10 cellular contexts compared by ENCODE assay signal in genomic region chr21:32412998-32413504, GRCh38. TPM values are rescaled to one million over a fixed set of nuclear protein-coding genes. Genes with fewer than 3 reads are reported as not detected.
A peak's percentile ranks its signal among the peaks of the same experiment; 100 is the strongest.
DNase-seq lines count a peak whose midpoint lies in the region; ATAC-seq and TF ChIP-seq lines count a peak whose summit lies in the region.
"Had no signal": no experiment of that assay in that cellular context is flagged by ENCODE, and none has a peak within 500 bp of the region (broad histone marks: within the 10 kb centered on the region; RNA-seq: fewer than 3 reads in every experiment).

No MANE protein-coding gene starts in this region.

- BruUV-seq in Calu3 (replicated peaks; lab: Mats Ljungman, UMichigan): no TSS peak

- peak overlapping the region; percentile 57 for H3K4me3 ChIP-seq in RWPE2 (ENCODE audit: severe bottlenecking)
- H3K4me3 ChIP-seq in mucosa of rectum (ENCODE audit: low read length in 2 of 2): peak overlapping the region; percentile 80 to 85
- H3K4me3 ChIP-seq in urinary bladder (ENCODE audit: low read depth, low read length): peak overlapping the region; percentile 85
- H3K4me3 ChIP-seq: K562 had no signal

- peaks cover 47% of the 10 kb centered on the region for H3K27me3 Mint-ChIP-seq in Calu3 (ENCODE audit: unreplicated experiment)
- H3K27me3 Mint-ChIP-seq in effector memory CD8-positive, alpha-beta T cell: no peaks in the 10 kb centered on the region

- H3K36me3 ChIP-seq in RWPE2 (ENCODE audit: low read depth) (peaks cover 32% of the 10 kb centered on the region), mucosa of rectum (ENCODE audit: control insufficient read depth in 2 of 2, insufficient read depth in 2 of 2, low read length in 2 of 2) (no peaks in the 10 kb centered on the region), urinary bladder (ENCODE audit: insufficient read depth) (no peaks in the 10 kb centered on the region)
- H3K36me3 ChIP-seq: neutrophil had no signal

- WGBS in urinary bladder: 15% methylated on average over 33 of the region's 33 CpGs

- H3K9ac ChIP-seq in mucosa of rectum (ENCODE audit: low read depth in 1 of 2, low read length in 2 of 2): peak overlapping the region; percentile 75 to 91

- H3K4me1 ChIP-seq in RWPE2 (ENCODE audit: insufficient read depth, poor library complexity, severe bottlenecking) (peaks cover 8% of the 10 kb centered on the region), mucosa of rectum (ENCODE audit: control insufficient read depth in 2 of 2, insufficient read depth in 2 of 2, low read length in 2 of 2) (peaks cover 15 to 24% of the 10 kb centered on the region in 2 donors), urinary bladder (ENCODE audit: insufficient read depth) (peaks cover 2% of the 10 kb centered on the region)

- TF ChIP-seq CTCF in Calu3 (IDR thresholded peaks at IDR 0.05; ENCODE audit: unreplicated experiment): no peak
- no peak for TF ChIP-seq CTCF in RWPE2 (IDR thresholded peaks at IDR 0.05; ENCODE audit: poor library complexity, severe bottlenecking)

- CTCF ChIA-PET in Calu3 (lab: Charles Lee): no interaction called here

- H3K4me3 Mint-ChIP-seq in Calu3 (ENCODE audit: low read depth, unreplicated experiment): peak overlapping the region; percentile 79
- H3K4me3 Mint-ChIP-seq in effector memory CD8-positive, alpha-beta T cell: peak overlapping the region; percentile 93 to 94

- peak overlapping the region; percentile 23 for H3K27ac Mint-ChIP-seq in Calu3 (ENCODE audit: unreplicated experiment)
- peak overlapping the region; percentile 92 to 94 for H3K27ac Mint-ChIP-seq in effector memory CD8-positive, alpha-beta T cell

- H3K9me3 Mint-ChIP-seq in Calu3 (ENCODE audit: low read depth, unreplicated experiment): no peaks in the 10 kb centered on the region
- H3K9me3 Mint-ChIP-seq in effector memory CD8-positive, alpha-beta T cell: peaks cover 0 to 3% of the 10 kb centered on the region in 2 donors

- peak; percentile 4 for DNase-seq in Calu3
- DNase-seq in RWPE2 (ENCODE audit: low spot score): no peak
- peak in 1 of 3 experiments; percentile 11 for DNase-seq in effector memory CD8-positive, alpha-beta T cell
- no peak for DNase-seq in hippocampal formation (lab: John Stamatoyannopoulos, UW)
- DNase-seq in activated gamma-delta T cell (lab: John Stamatoyannopoulos, UW): no peak

- intact Hi-C loops in Calu3 (cut with micrococcal nuclease; ENCODE audit: unreplicated experiment): no loop called here

- H3K9me3 ChIP-seq in RWPE2 (ENCODE audit: severe bottlenecking): no peaks in the 10 kb centered on the region
- no peaks in the 10 kb centered on the region for H3K9me3 ChIP-seq in mucosa of rectum (ENCODE audit: control insufficient read depth in 2 of 2, low read length in 2 of 2)
- H3K9me3 ChIP-seq: neutrophil had no signal

- H3K4me1 Mint-ChIP-seq in Calu3 (ENCODE audit: low read depth, unreplicated experiment): peaks cover 14% of the 10 kb centered on the region
- peaks cover 52 to 58% of the 10 kb centered on the region in 2 donors for H3K4me1 Mint-ChIP-seq in effector memory CD8-positive, alpha-beta T cell (ENCODE audit: low read depth in 2 of 2)

- ATAC-seq in RWPE2 (ENCODE audit: low read depth) (no peak; the same call in none of the 3 replicates), GM19324 (IDR thresholded peaks at IDR 0.05; ENCODE audit: low FRiP score, unreplicated experiment) (no peak)
- peak; percentile 0 for ATAC-seq in effector memory CD8-positive, alpha-beta T cell (replicated peaks)

- H3K27ac ChIP-seq in RWPE2 (ENCODE audit: poor library complexity, severe bottlenecking) (peak overlapping the region; percentile 84), mucosa of rectum (ENCODE audit: low read depth in 2 of 2, low read length in 2 of 2) (peak overlapping the region; percentile 92 to 95), urinary bladder (ENCODE audit: low read depth) (peak overlapping the region; percentile 99)
- H3K27ac ChIP-seq: neutrophil had no signal

- peaks cover 10% of the 10 kb centered on the region for H3K36me3 Mint-ChIP-seq in Calu3 (ENCODE audit: insufficient read depth, unreplicated experiment)
- peaks cover 14% of the 10 kb centered on the region for H3K36me3 Mint-ChIP-seq in effector memory CD8-positive, alpha-beta T cell (ENCODE audit: insufficient read depth)

- H3K27me3 ChIP-seq in RWPE2 (ENCODE audit: insufficient read depth, poor library complexity, severe bottlenecking): no peaks in the 10 kb centered on the region
- no peaks in the 10 kb centered on the region for H3K27me3 ChIP-seq in mucosa of rectum (ENCODE audit: control insufficient read depth in 2 of 2, insufficient read depth in 2 of 2, low read length in 2 of 2)

RNA-seq across cellular contexts. Expression of gene EVA1C, which starts 0.5 kb away (rescaled TPM):
- total RNA-seq in Calu3 (2022) (1.4 and 3.1 TPM in 2 replicates), urinary bladder (5.7 TPM)
- 35.2 TPM for polyA plus RNA-seq in urinary bladder
- polyA plus RNA-seq: K562 had no signal

RNA-seq across cellular contexts. Expression of gene URB1, which starts 20.2 kb away (rescaled TPM):
- total RNA-seq in Calu3 (2022) (16.5 and 19.2 TPM in 2 replicates), urinary bladder (14.5 TPM)
- polyA plus RNA-seq in urinary bladder: 9.2 TPM
